11 cellular contexts compared by ENCODE assay signal in genomic region chr1:66349277-66349676, GRCh38.
DNase-seq lines count a peak whose midpoint lies in the region; ATAC-seq and TF ChIP-seq lines count a peak whose summit lies in the region.
"Had no signal": no experiment of that assay in that cellular context is flagged by ENCODE, and none has a peak within 500 bp of the region (broad histone marks: within the 10 kb centered on the region; RNA-seq: fewer than 3 reads in every experiment).

No MANE protein-coding gene starts in this region.

- TF ChIP-seq CTCF in smooth muscle cell (IDR thresholded peaks at IDR 0.05; ENCODE audit: borderline replicate concordance, insufficient read depth, poor library complexity, severe bottlenecking) = no peak

- peak overlapping the region; percentile 94 for H3K27ac Mint-ChIP-seq in T-helper 17 cell

- no peak overlapping the region for H2AFZ ChIP-seq in smooth muscle cell (ENCODE audit: low read depth)

- H3K4me1 Mint-ChIP-seq in T-helper 17 cell = peaks cover 62% of the 10 kb centered on the region

- H3K4me2 ChIP-seq in smooth muscle cell = peak overlapping the region; percentile 80

- H3K36me3 ChIP-seq in smooth muscle cell (ENCODE audit: low read depth) = no peaks in the 10 kb centered on the region

- no peak overlapping the region for H3K9ac ChIP-seq in smooth muscle cell (ENCODE audit: low read depth)

- no peak overlapping the region for H3K4me3 ChIP-seq in smooth muscle cell

- peaks cover 37% of the 10 kb centered on the region for H3K4me1 ChIP-seq in smooth muscle cell (ENCODE audit: low read depth)

- no peaks in the 10 kb centered on the region for H3K27me3 ChIP-seq in smooth muscle cell (ENCODE audit: low read depth)

- H4K20me1 ChIP-seq in smooth muscle cell (ENCODE audit: low read depth) = peaks cover 29% of the 10 kb centered on the region

- H3K27me3 Mint-ChIP-seq in T-helper 17 cell = no peaks in the 10 kb centered on the region

- peaks cover 3% of the 10 kb centered on the region for H3K36me3 Mint-ChIP-seq in T-helper 17 cell (ENCODE audit: low read depth)

- 60% methylated on average over 3 of the region's 3 CpGs for WGBS in smooth muscle cell (ENCODE audit: low lambda C conversion rate)

- H3K79me2 ChIP-seq in smooth muscle cell (ENCODE audit: low read depth) = peaks cover 82% of the 10 kb centered on the region

- peak overlapping the region; percentile 81 for H3K4me3 Mint-ChIP-seq in T-helper 17 cell

- no peak for ATAC-seq in T-helper 17 cell
- ATAC-seq in Right ventricle myocardium superior (ENCODE audit: poor library complexity) = peak; percentile 66
- ATAC-seq: Panc1 had no signal

- peaks cover 15% of the 10 kb centered on the region for H3F3A ChIP-seq in smooth muscle cell (ENCODE audit: low read depth)

- H3K9me3 ChIP-seq in T-helper 17 cell (ENCODE audit: control insufficient read depth, low read length, poor library complexity, severe bottlenecking) (no peaks in the 10 kb centered on the region), smooth muscle cell (replicated peaks; ENCODE audit: low read depth) (no peaks in the 10 kb centered on the region)

- DNase-seq in NCI-H2029 (lab: John Stamatoyannopoulos, UW) (peak; percentile 7), NCI-H2029 treated with DMSO at 0.1 percent for 48 hours (lab: John Stamatoyannopoulos, UW) (no peak), T-helper 17 cell (no peak), Right ventricle myocardium superior (no peak), smooth muscle cell (lab: John Stamatoyannopoulos, UW; ENCODE audit: unreplicated experiment) (no peak), NCI-H524 treated with DMSO at 0.1 percent for 48 hours (lab: John Stamatoyannopoulos, UW) (no peak), D341Med (ENCODE audit: low spot score) (no peak)
- DNase-seq in activated effector memory CD4-positive, alpha-beta T cell treated with anti-CD3 and anti-CD28 coated beads, Interleukin-2, amount 50 U/mL, for 16 hours = no peak
- DNase-seq: NCI-H1092 had no signal

- peak overlapping the region; percentile 83 for H3K27ac ChIP-seq in smooth muscle cell (ENCODE audit: low read depth)
- H3K27ac ChIP-seq: 22Rv1 had no signal

- intact Hi-C loops in Right ventricle myocardium superior (cut with DNase I) = no loop called here
